ENCODE assay signal across 13 cellular contexts in genomic region chr5:160213537-160213936, GRCh38. TPM values are rescaled to one million over a fixed set of nuclear protein-coding genes. Genes with fewer than 3 reads are reported as not detected.
A peak's percentile ranks its signal among the peaks of the same experiment; 100 is the strongest.
DNase-seq lines count a peak whose midpoint lies in the region; ATAC-seq and TF ChIP-seq lines count a peak whose summit lies in the region.
"Had no signal": no experiment of that assay in that cellular context is flagged by ENCODE, and none has a peak within 500 bp of the region (broad histone marks: within the 10 kb centered on the region; RNA-seq: fewer than 3 reads in every experiment).

No MANE protein-coding gene starts in this region.

- DNase-seq in Daoy (ENCODE audit: low read depth) (peak; percentile 65), HT-29 (ENCODE audit: low spot score) (peak; percentile 25), OCI-LY7 (ENCODE audit: low spot score) (peak; percentile 32), fibroblast of mammary gland (ENCODE audit: low read depth) (peak; percentile 10), body of pancreas (no peak)
- DNase-seq in stimulated activated naive CD8-positive, alpha-beta T cell treated with anti-CD3 and anti-CD28 coated beads, Interleukin-15, amount 100 ng/mL, for 72 hours = no peak
- DNase-seq: activated T-cell treated with anti-CD3 and anti-CD28 coated beads, Interleukin-2, amount 50 U/mL, for 1 hour; Calu3; KG1; WERI-Rb-1 had no signal

- no peaks in the 10 kb centered on the region for H3K27me3 ChIP-seq in body of pancreas

- no peak overlapping the region for H3K27ac Mint-ChIP-seq in stimulated activated naive CD8-positive, alpha-beta T cell treated with anti-CD3 and anti-CD28 coated beads, Interleukin-15, amount 100 ng/mL, for 72 hours

- no TSS peak for BruUV-seq in OCI-LY7 (replicated peaks; lab: Mats Ljungman, UMichigan)

- ATAC-seq in body of pancreas = no peak
- ATAC-seq in GM21367 (IDR thresholded peaks at IDR 0.05; ENCODE audit: unreplicated experiment) = no peak
- ATAC-seq in stimulated activated naive CD8-positive, alpha-beta T cell treated with anti-CD3 and anti-CD28 coated beads, Interleukin-15, amount 100 ng/mL, for 72 hours = no peak
- ATAC-seq in GM19023 (IDR thresholded peaks at IDR 0.05; ENCODE audit: unreplicated experiment) = no peak

- H3K9me2 ChIP-seq in OCI-LY7 (ENCODE audit: insufficient read depth, low read length) = no peaks in the 10 kb centered on the region

- H3K27me3 Mint-ChIP-seq in stimulated activated naive CD8-positive, alpha-beta T cell treated with anti-CD3 and anti-CD28 coated beads, Interleukin-15, amount 100 ng/mL, for 72 hours = peaks cover 9% of the 10 kb centered on the region

- WGBS in body of pancreas, 2 donors = 65 to 72% methylated on average over 5 of the region's 5 CpGs

- H3K4me3 ChIP-seq in OCI-LY7 (ENCODE audit: low read depth, low read length, poor library complexity, severe bottlenecking) (no peak overlapping the region), fibroblast of mammary gland (ENCODE audit: control insufficient read depth, low read depth, low read length) (no peak overlapping the region), body of pancreas (no peak overlapping the region)

- TF ChIP-seq CTCF in OCI-LY7 (conservative IDR thresholded peaks at IDR 0.05; ENCODE audit: low read length) = no peak
- no peak for TF ChIP-seq CTCF in fibroblast of mammary gland (conservative IDR thresholded peaks at IDR 0.05; ENCODE audit: control insufficient read depth, insufficient read depth, low read depth, low read length)
- no peak for TF ChIP-seq CTCF in body of pancreas (IDR thresholded peaks at IDR 0.05)

- H3K79me2 ChIP-seq in OCI-LY7 (ENCODE audit: insufficient read depth, low read depth, low read length) = no peaks in the 10 kb centered on the region

- H3K4me1 ChIP-seq in OCI-LY7 (ENCODE audit: insufficient read depth, low read length, poor library complexity, severe bottlenecking) (no peaks in the 10 kb centered on the region), body of pancreas (peaks cover 11% of the 10 kb centered on the region)

- H3K4me1 Mint-ChIP-seq in stimulated activated naive CD8-positive, alpha-beta T cell treated with anti-CD3 and anti-CD28 coated beads, Interleukin-15, amount 100 ng/mL, for 72 hours = no peaks in the 10 kb centered on the region

- H3K36me3 ChIP-seq in OCI-LY7 (ENCODE audit: insufficient read depth, low read length) (no peaks in the 10 kb centered on the region), body of pancreas (replicated peaks in 1 of 2; ENCODE audit: insufficient read depth in 1 of 2, low read depth in 2 of 2) (no peaks in the 10 kb centered on the region)
- H3K36me3 ChIP-seq: WERI-Rb-1 had no signal

- H3K4me3 Mint-ChIP-seq in stimulated activated naive CD8-positive, alpha-beta T cell treated with anti-CD3 and anti-CD28 coated beads, Interleukin-15, amount 100 ng/mL, for 72 hours = no peak overlapping the region

- H3K27ac ChIP-seq in OCI-LY7 (ENCODE audit: low read depth, low read length, poor library complexity, severe bottlenecking) (no peak overlapping the region), body of pancreas (no peak overlapping the region)
- H3K27ac ChIP-seq: WERI-Rb-1 had no signal

- H2AFZ ChIP-seq in OCI-LY7 (ENCODE audit: low read length) = peak overlapping the region; percentile 32; the same call in 1 of the 2 replicates

- H4K20me1 ChIP-seq in OCI-LY7 (ENCODE audit: insufficient read depth, low read length) = no peaks in the 10 kb centered on the region

- peak overlapping the region; percentile 13; the same call in 1 of the 2 replicates for H3K4me2 ChIP-seq in OCI-LY7 (ENCODE audit: low read length)

- H3K9me3 ChIP-seq in OCI-LY7 (ENCODE audit: low read length) (no peaks in the 10 kb centered on the region), body of pancreas (no peaks in the 10 kb centered on the region)

- CTCF ChIA-PET in OCI-LY7 (lab: Charles Lee; ENCODE audit: unreplicated experiment) = no interaction called here

- TF ChIP-seq POLR2A in body of pancreas (IDR thresholded peaks at IDR 0.05) = no peak

- H3K9me3 Mint-ChIP-seq in stimulated activated naive CD8-positive, alpha-beta T cell treated with anti-CD3 and anti-CD28 coated beads, Interleukin-15, amount 100 ng/mL, for 72 hours = no peaks in the 10 kb centered on the region

- POLR2A ChIA-PET in OCI-LY7 (lab: Charles Lee) = interaction anchor here (0.7 kb wide), 1 partner anchor 26 kb away, joined by 3 read pairs; no protein-coding TSS in a partner anchor

- intact Hi-C loops in OCI-LY7 (cut with micrococcal nuclease; ENCODE audit: unreplicated experiment) (no loop called here), body of pancreas (cut with DNase I) (no loop called here)

RNA-seq across cellular contexts. Expression of gene FABP6, which starts 15.8 kb away (rescaled TPM):
- total RNA-seq in Daoy (2014; rRNA removed; shearing (Covaris generic)) = 5.7 and 10.7 TPM in 2 replicates
- 2.2 and 2.9 TPM in 2 replicates for total RNA-seq in HT-29 (2014; rRNA removed; shearing (Covaris generic))
- 0.69 and 1.9 TPM in 2 replicates for total RNA-seq in OCI-LY7 (2014; rRNA removed; shearing (Covaris generic))
- not detected in 2 replicates for total RNA-seq in OCI-LY7 (2022)
- total RNA-seq in body of pancreas = not detected
- total RNA-seq: epithelial cell of proximal tubule had no signal

Comparison
In these comparisons a context has a peak if more than half of its experiments do, and no peak if none do; other contexts are left out.
1. DNase-seq: peak in Daoy (single experiment), HT-29 (single experiment), OCI-LY7 (single experiment) and fibroblast of mammary gland (single experiment); none in body of pancreas (0 of 4) and stimulated activated naive CD8-positive, alpha-beta T cell treated with anti-CD3 and anti-CD28 coated beads, Interleukin-15, amount 100 ng/mL, for 72 hours (0 of 2).